9 cellular contexts compared by ENCODE assay signal in genomic region chr9:113807173-113808061, GRCh38.
A peak's percentile ranks its signal among the peaks of the same experiment; 100 is the strongest.
DNase-seq lines count a peak whose midpoint lies in the region; ATAC-seq and TF ChIP-seq lines count a peak whose summit lies in the region.
"Had no signal": no experiment of that assay in that cellular context is flagged by ENCODE, and none has a peak within 500 bp of the region (broad histone marks: within the 10 kb centered on the region; RNA-seq: fewer than 3 reads in every experiment).

No MANE protein-coding gene starts in this region.

- no peaks in the 10 kb centered on the region for H3K79me1 ChIP-seq in H9 (ENCODE audit: insufficient read depth, low read depth, low read length, poor library complexity, severe bottlenecking)

- no peak overlapping the region for H3K4me2 ChIP-seq in H9 (ENCODE audit: insufficient read depth, insufficient read length, low read length)

- H2BK12ac ChIP-seq in H9 (ENCODE audit: insufficient read length, low read depth, low read length): no peak overlapping the region

- no peaks in the 10 kb centered on the region for H3K9me3 Mint-ChIP-seq in CD4-positive, alpha-beta T cell
- no peaks in the 10 kb centered on the region for H3K9me3 Mint-ChIP-seq in H9

- no peak overlapping the region for H2AFZ ChIP-seq in H9 (ENCODE audit: low read length)

- H4K20me1 ChIP-seq in H9 (ENCODE audit: control insufficient read depth, insufficient read depth, insufficient read length): peaks cover 2% of the 10 kb centered on the region

- H2AK5ac ChIP-seq in H9 (ENCODE audit: insufficient read length, low read length): no peak overlapping the region

- no peak overlapping the region for H3K56ac ChIP-seq in H9 (ENCODE audit: insufficient read length, low read depth, low read length)

- no peak overlapping the region for H2BK15ac ChIP-seq in H9 (ENCODE audit: low read depth, low read length)

- no peak overlapping the region for H3K27ac ChIP-seq in CD4-positive, alpha-beta T cell (ENCODE audit: low read depth, low read length)
- no peak overlapping the region for H3K27ac ChIP-seq in H9 (ENCODE audit: insufficient read length, low read depth, low read length)
- no peak overlapping the region for H3K27ac ChIP-seq in uterus
- H3K27ac ChIP-seq: SJSA1 had no signal

- TF ChIP-seq POLR2A in uterus (IDR thresholded peaks at IDR 0.05): no peak

- intact Hi-C loops in CD4-positive, alpha-beta T cell (cut with DNase I, micrococcal nuclease): loop anchor here in 1 of 2 experiments (2.0 kb wide), 1 partner anchor 69 kb away; the partner anchor contains the start of gene ZNF618
- intact Hi-C loops in uterus (cut with DNase I; ENCODE audit: low total_unique reads): loop anchor here (10.0 kb wide), 1 partner anchor 227 kb away; no protein-coding TSS in a partner anchor

- H3K27ac Mint-ChIP-seq in CD4-positive, alpha-beta T cell: no peak overlapping the region
- H3K27ac Mint-ChIP-seq in H9: no peak overlapping the region

- no peak overlapping the region for H3K18ac ChIP-seq in H9 (ENCODE audit: insufficient read length, low read depth, low read length)

- H2BK5ac ChIP-seq in H9 (ENCODE audit: insufficient read length, low read length): no peak overlapping the region

- no peak overlapping the region for H2BK20ac ChIP-seq in H9 (ENCODE audit: low read depth, low read length, poor library complexity, severe bottlenecking)

- no peaks in the 10 kb centered on the region for H3K79me2 ChIP-seq in H9 (ENCODE audit: insufficient read depth, low read length)

- no peak overlapping the region for H3K4ac ChIP-seq in H9 (ENCODE audit: low read depth, low read length)

- no peaks in the 10 kb centered on the region for H3K4me1 ChIP-seq in H9 (ENCODE audit: insufficient read depth, low read length)
- H3K4me1 ChIP-seq in uterus: no peaks in the 10 kb centered on the region

- POLR2A ChIA-PET in CD4-positive, alpha-beta T cell (lab: Charles Lee): no interaction called here

- no peaks in the 10 kb centered on the region for H3K4me1 Mint-ChIP-seq in CD4-positive, alpha-beta T cell (ENCODE audit: low read depth)
- H3K4me1 Mint-ChIP-seq in H9: peaks cover 4 to 7% of the 10 kb centered on the region in 2 experiments

- peaks cover 30% of the 10 kb centered on the region for H3K27me3 Mint-ChIP-seq in CD4-positive, alpha-beta T cell
- H3K27me3 Mint-ChIP-seq in H9 (ENCODE audit: low read depth): no peaks in the 10 kb centered on the region; the same call in 1 of the 2 replicates

- no peaks in the 10 kb centered on the region for H3K36me3 ChIP-seq in uterus
- H3K36me3 ChIP-seq: SJSA1 had no signal

- ATAC-seq in CD4-positive, alpha-beta T cell (ENCODE audit: poor library complexity): no peak
- peak; percentile 60 for ATAC-seq in omental fat pad (ENCODE audit: low FRiP score)

- H3K14ac ChIP-seq in H9 (ENCODE audit: insufficient read depth, low read length): no peak overlapping the region

- H3K23me2 ChIP-seq in H9 (ENCODE audit: insufficient read length, low read depth, low read length, poor library complexity, severe bottlenecking): no peaks in the 10 kb centered on the region

- no peaks in the 10 kb centered on the region for H3K9me3 ChIP-seq in CD4-positive, alpha-beta T cell (ENCODE audit: control insufficient read depth, low read length)
- no peaks in the 10 kb centered on the region for H3K9me3 ChIP-seq in H9 (ENCODE audit: control insufficient read depth, low read depth, low read length)
- H3K9me3 ChIP-seq in uterus: no peaks in the 10 kb centered on the region
- H3K9me3 ChIP-seq: SJSA1 had no signal

- H3K27me3 ChIP-seq in CD4-positive, alpha-beta T cell (ENCODE audit: control insufficient read depth, insufficient read depth, low read length): peaks cover 3% of the 10 kb centered on the region
- H3K27me3 ChIP-seq in H9 (ENCODE audit: insufficient read depth, low read length) (no peaks in the 10 kb centered on the region), uterus (no peaks in the 10 kb centered on the region)
- H3K27me3 ChIP-seq: SJSA1 had no signal

- CTCF ChIA-PET in CD4-positive, alpha-beta T cell (lab: Charles Lee): interaction anchor here (1.0 kb wide), 1 partner anchor 8 kb away, joined by 3 read pairs; no protein-coding TSS in a partner anchor

- peak in 3 of 10 experiments; percentile 1 to 28 (median 8) for DNase-seq in CD4-positive, alpha-beta T cell
- DNase-seq in H9 (peak; percentile 71), NCI-H526 treated with DMSO at 0.1 percent for 48 hours (lab: John Stamatoyannopoulos, UW) (peak; percentile 9), foreskin melanocyte (peak; percentile 41), omental fat pad (ENCODE audit: low spot score) (peak; percentile 35), uterus (peak; percentile 56 to 57), cortex of kidney (lab: John Stamatoyannopoulos, UW) (no peak)
- peak; percentile 20 for DNase-seq in activated T-cell treated with anti-CD3 and anti-CD28 coated beads, Interleukin-2, amount 50 U/mL, for 1 hour

- no peak overlapping the region for H4K91ac ChIP-seq in H9 (ENCODE audit: insufficient read length, low read depth, low read length)

- H3K9ac ChIP-seq in H9 (ENCODE audit: extremely low read depth, insufficient read length, low read length): no peak overlapping the region

- H3K4me3 ChIP-seq in uterus: no peak overlapping the region
- H3K4me3 ChIP-seq: SJSA1 had no signal

- H3K4me3 Mint-ChIP-seq in CD4-positive, alpha-beta T cell: no peak overlapping the region
- H3K4me3 Mint-ChIP-seq in H9: no peak overlapping the region; a peak in 1 of 5 replicates

- no peak overlapping the region for H3K23ac ChIP-seq in H9 (ENCODE audit: insufficient read length, low read depth, low read length)

- H3K36me3 Mint-ChIP-seq in CD4-positive, alpha-beta T cell (ENCODE audit: low read depth): no peaks in the 10 kb centered on the region
- no peaks in the 10 kb centered on the region for H3K36me3 Mint-ChIP-seq in H9 (ENCODE audit: insufficient read depth in 1 of 3, low read depth in 3 of 3)

- H4K5ac ChIP-seq in H9 (ENCODE audit: insufficient read length, low read depth, low read length): no peak overlapping the region

- WGBS in H9 (ENCODE audit: extremely low coverage, insufficient read length, low lambda C conversion rate): no CpG with 5 or more reads among the region's 15 CpGs

- no peak overlapping the region for H4K8ac ChIP-seq in H9 (replicated peaks; ENCODE audit: insufficient read length, low read depth, low read length)

- H3T11ph ChIP-seq in H9 (ENCODE audit: low read length): no peak overlapping the region

- H2BK120ac ChIP-seq in H9 (ENCODE audit: low read depth, low read length, poor library complexity, severe bottlenecking): no peak overlapping the region

- TF ChIP-seq CTCF in CD4-positive, alpha-beta T cell (IDR thresholded peaks at IDR 0.05): peak; percentile 77
- TF ChIP-seq CTCF in H9 (conservative IDR thresholded peaks at IDR 0.05) (peak; percentile 88), omental fat pad (IDR thresholded peaks at IDR 0.05) (peak in 2 of 3 donors; percentile 61 to 62), uterus (IDR thresholded peaks at IDR 0.05) (peak; percentile 85 to 93 (median 86))
